In the genomic region with DNA sequence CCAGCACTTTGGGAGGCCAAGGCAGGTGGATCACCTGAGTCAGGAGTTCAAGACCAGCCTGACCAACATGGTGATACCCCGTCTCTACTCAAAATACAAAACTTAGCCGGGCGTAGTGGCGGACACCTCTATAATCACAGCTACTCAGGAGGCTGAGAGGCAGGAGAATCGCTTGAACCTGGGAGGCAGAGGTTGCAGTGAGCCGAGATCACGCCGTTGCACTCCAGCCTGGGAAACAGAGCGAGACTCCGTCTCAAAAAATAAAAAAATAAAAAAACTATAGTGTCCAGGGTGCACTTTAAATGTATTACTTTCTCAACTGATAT, we compare ENCODE assay signal across 8 cellular contexts. TPM values are rescaled to one million over a fixed set of nuclear protein-coding genes. Genes with fewer than 3 reads are reported as not detected.
DNase-seq lines count a peak whose midpoint lies in the region; ATAC-seq and TF ChIP-seq lines count a peak whose summit lies in the region.
"Not testable (repeated sequence)": the region's sequence is repeated elsewhere in the genome, so short reads cannot be mapped to it uniquely, and the experiment has no call there.

No MANE protein-coding gene starts in this region.

- peaks cover 83% of the 10 kb centered on the region for H3K79me2 ChIP-seq in SU-DHL-6 (ENCODE audit: insufficient read depth, low read length)

- peak overlapping the region; percentile 30 to 93 (median 80); a peak in 18 of 22 replicates for H3K4me2 ChIP-seq in BLaER1 treated with 17β-estradiol and CSF1 and Interleukin-3, amounts not matched to agents 10 nM and 100 nM
- H3K4me2 ChIP-seq in SU-DHL-6 (ENCODE audit: low read depth, low read length, poor library complexity, severe bottlenecking): peak overlapping the region; percentile 99

- not testable (repeated sequence) for TF ChIP-seq CTCF in SU-DHL-6 (IDR thresholded peaks at IDR 0.05; ENCODE audit: insufficient read depth, low read length, poor library complexity, severe bottlenecking); nephron (IDR thresholded peaks at IDR 0.05; ENCODE audit: unreplicated experiment in 3 of 3)

- not testable (repeated sequence) for H3K27me3 ChIP-seq in BLaER1 treated with 17β-estradiol and CSF1 and Interleukin-3, amounts not matched to agents 10 nM and 100 nM; SU-DHL-6 (ENCODE audit: low read length); endocrine pancreas (ENCODE audit: control insufficient read depth, insufficient read depth, low read length)

- H3K27ac Mint-ChIP-seq in IgD-negative memory B cell (peak overlapping the region; percentile 9 to 99 (median 50)), nephron (peak overlapping the region in 2 of 3 experiments; percentile 37 to 93)
- H3K27ac Mint-ChIP-seq in activated CD8-positive, alpha-beta T cell treated with anti-CD3 and anti-CD28 coated beads, Interleukin-2, amount 10 ng/mL, durations not matched to agents 7 days and 5 days: peak overlapping the region; percentile 0
- peak overlapping the region; percentile 78 for H3K27ac Mint-ChIP-seq in activated naive CD8-positive, alpha-beta T cell treated with anti-CD3 and anti-CD28 coated beads for 36 hours
- H3K27ac Mint-ChIP-seq in stimulated activated naive CD8-positive, alpha-beta T cell treated with anti-CD3 and anti-CD28 coated beads, Interleukin-15, amount 100 ng/mL, for 72 hours: not testable (repeated sequence)

- H3K4me1 Mint-ChIP-seq in IgD-negative memory B cell (peaks cover 43 to 57% (median 47%) of the 10 kb centered on the region in 3 donors), nephron (peaks cover 60% of the 10 kb centered on the region)
- peaks cover 61% of the 10 kb centered on the region for H3K4me1 Mint-ChIP-seq in activated CD8-positive, alpha-beta T cell treated with anti-CD3 and anti-CD28 coated beads, Interleukin-2, amount 10 ng/mL, durations not matched to agents 7 days and 5 days (ENCODE audit: low read depth)
- H3K4me1 Mint-ChIP-seq in activated naive CD8-positive, alpha-beta T cell treated with anti-CD3 and anti-CD28 coated beads for 36 hours: peaks cover 50% of the 10 kb centered on the region
- H3K4me1 Mint-ChIP-seq in stimulated activated naive CD8-positive, alpha-beta T cell treated with anti-CD3 and anti-CD28 coated beads, Interleukin-15, amount 100 ng/mL, for 72 hours: peaks cover 60% of the 10 kb centered on the region

- H3K9ac ChIP-seq in BLaER1 treated with 17β-estradiol and CSF1 and Interleukin-3, amounts not matched to agents 10 nM and 100 nM: peak overlapping the region in 3 of 11 experiments; percentile 8 to 62 (median 47); a peak in 5 of 22 replicates
- H3K9ac ChIP-seq in SU-DHL-6 (ENCODE audit: low read length); endocrine pancreas (ENCODE audit: control insufficient read depth, insufficient read depth, low read length): not testable (repeated sequence)

- H3F3A ChIP-seq in SU-DHL-6 (ENCODE audit: insufficient read depth): peaks cover 35% of the 10 kb centered on the region

- CTCF ChIA-PET in activated CD8-positive, alpha-beta T cell treated with anti-CD3 and anti-CD28 coated beads, Interleukin-2, amount 10 ng/mL, durations not matched to agents 7 days and 5 days (lab: Charles Lee): interaction anchor here (0.8 to 1.6 kb wide), 7 partner anchors 10 to 201 kb away, joined by 3 to 5 read pairs (median 4); no protein-coding TSS in a partner anchor

- POLR2A ChIA-PET in activated CD8-positive, alpha-beta T cell treated with anti-CD3 and anti-CD28 coated beads, Interleukin-2, amount 10 ng/mL, durations not matched to agents 7 days and 5 days (lab: Charles Lee): not testable (repeated sequence)

- not testable (repeated sequence) for H3K9me2 ChIP-seq in SU-DHL-6 (replicated peaks; ENCODE audit: insufficient read depth, low read length)

- H3K4me3 ChIP-seq in BLaER1 treated with 17β-estradiol and CSF1 and Interleukin-3, amounts not matched to agents 10 nM and 100 nM: 0 out of 20 replicates have a peak overlapping the region, but pooled peaks of 2 of the 10 experiments have one; percentile 18 to 85
- H3K4me3 ChIP-seq in SU-DHL-6 (ENCODE audit: insufficient read depth, low read length, poor library complexity, severe bottlenecking): not testable (repeated sequence)
- peak overlapping the region; percentile 31 for H3K4me3 ChIP-seq in endocrine pancreas (ENCODE audit: control insufficient read depth, insufficient read depth, low read length)

- peak overlapping the region in 2 of 11 experiments; percentile 11 to 21; a peak in 1 of 22 replicates for H3K27ac ChIP-seq in BLaER1 treated with 17β-estradiol and CSF1 and Interleukin-3, amounts not matched to agents 10 nM and 100 nM
- H3K27ac ChIP-seq in SU-DHL-6 (ENCODE audit: low read depth, low read length): not testable (repeated sequence)

- H3K36me3 ChIP-seq in BLaER1 treated with 17β-estradiol and CSF1 and Interleukin-3, amounts not matched to agents 10 nM and 100 nM; SU-DHL-6 (ENCODE audit: low read length); endocrine pancreas (ENCODE audit: control insufficient read depth, insufficient read depth, low read length): not testable (repeated sequence)

- not testable (repeated sequence) for DNase-seq in activated CD8-positive, alpha-beta T cell treated with anti-CD3 and anti-CD28 coated beads, Interleukin-2, amount 10 ng/mL, durations not matched to agents 7 days and 5 days; activated naive CD8-positive, alpha-beta T cell treated with anti-CD3 and anti-CD28 coated beads for 36 hours; stimulated activated naive CD8-positive, alpha-beta T cell treated with anti-CD3 and anti-CD28 coated beads, Interleukin-15, amount 100 ng/mL, for 72 hours

- H3K27me3 Mint-ChIP-seq in IgD-negative memory B cell; activated CD8-positive, alpha-beta T cell treated with anti-CD3 and anti-CD28 coated beads, Interleukin-2, amount 10 ng/mL, durations not matched to agents 7 days and 5 days (ENCODE audit: low read depth); activated naive CD8-positive, alpha-beta T cell treated with anti-CD3 and anti-CD28 coated beads for 36 hours; nephron (ENCODE audit: low read depth); stimulated activated naive CD8-positive, alpha-beta T cell treated with anti-CD3 and anti-CD28 coated beads, Interleukin-15, amount 100 ng/mL, for 72 hours: not testable (repeated sequence)

- not testable (repeated sequence) for H3K9me3 Mint-ChIP-seq in IgD-negative memory B cell; activated CD8-positive, alpha-beta T cell treated with anti-CD3 and anti-CD28 coated beads, Interleukin-2, amount 10 ng/mL, durations not matched to agents 7 days and 5 days (ENCODE audit: insufficient read depth); activated naive CD8-positive, alpha-beta T cell treated with anti-CD3 and anti-CD28 coated beads for 36 hours; nephron; stimulated activated naive CD8-positive, alpha-beta T cell treated with anti-CD3 and anti-CD28 coated beads, Interleukin-15, amount 100 ng/mL, for 72 hours

- H3K4me3 Mint-ChIP-seq in IgD-negative memory B cell (peak overlapping the region in 2 of 4 donors; percentile 33 to 73), nephron (peak overlapping the region in 1 of 3 experiments; percentile 7)
- not testable (repeated sequence) for H3K4me3 Mint-ChIP-seq in activated CD8-positive, alpha-beta T cell treated with anti-CD3 and anti-CD28 coated beads, Interleukin-2, amount 10 ng/mL, durations not matched to agents 7 days and 5 days
- H3K4me3 Mint-ChIP-seq in activated naive CD8-positive, alpha-beta T cell treated with anti-CD3 and anti-CD28 coated beads for 36 hours: peak overlapping the region; percentile 27
- H3K4me3 Mint-ChIP-seq in stimulated activated naive CD8-positive, alpha-beta T cell treated with anti-CD3 and anti-CD28 coated beads, Interleukin-15, amount 100 ng/mL, for 72 hours: peak overlapping the region; percentile 59 to 80

- not testable (repeated sequence) for H3K36me3 Mint-ChIP-seq in IgD-negative memory B cell; activated CD8-positive, alpha-beta T cell treated with anti-CD3 and anti-CD28 coated beads, Interleukin-2, amount 10 ng/mL, durations not matched to agents 7 days and 5 days (ENCODE audit: low read depth); activated naive CD8-positive, alpha-beta T cell treated with anti-CD3 and anti-CD28 coated beads for 36 hours; nephron (ENCODE audit: low read depth)

- H4K20me1 ChIP-seq in BLaER1 treated with 17β-estradiol and CSF1 and Interleukin-3, amounts not matched to agents 10 nM and 100 nM: peaks cover 0 to 69% (median 16%) of the 10 kb centered on the region in 11 experiments; a peak in 15 of 22 replicates
- H4K20me1 ChIP-seq in SU-DHL-6 (ENCODE audit: low read depth, low read length): not testable (repeated sequence)

- ATAC-seq in activated CD8-positive, alpha-beta T cell treated with anti-CD3 and anti-CD28 coated beads, Interleukin-2, amount 10 ng/mL, durations not matched to agents 7 days and 5 days; stimulated activated naive CD8-positive, alpha-beta T cell treated with anti-CD3 and anti-CD28 coated beads, Interleukin-15, amount 100 ng/mL, for 72 hours: not testable (repeated sequence)

- H3K4me1 ChIP-seq in BLaER1 treated with 17β-estradiol and CSF1 and Interleukin-3, amounts not matched to agents 10 nM and 100 nM: peaks cover 24 to 68% (median 51%) of the 10 kb centered on the region in 10 experiments
- peaks cover 22% of the 10 kb centered on the region for H3K4me1 ChIP-seq in endocrine pancreas (ENCODE audit: control insufficient read depth, insufficient read depth, low read length)

- not testable (repeated sequence) for H2AFZ ChIP-seq in SU-DHL-6 (ENCODE audit: low read depth, low read length, severe bottlenecking)

- not testable (repeated sequence) for H3K9me3 ChIP-seq in BLaER1 treated with 17β-estradiol and CSF1 and Interleukin-3, amounts not matched to agents 10 nM and 100 nM (replicated peaks in 1 of 11); SU-DHL-6 (ENCODE audit: insufficient read depth, low read length); endocrine pancreas (ENCODE audit: control insufficient read depth, low read length)

RNA-seq across cellular contexts. Expression of a gene that starts 4.6 kb away (rescaled TPM):
- polyA plus RNA-seq in IgD-negative memory B cell: 17.2 TPM
- total RNA-seq in activated CD8-positive, alpha-beta T cell treated with anti-CD3 and anti-CD28 coated beads, Interleukin-2, amount 10 ng/mL, durations not matched to agents 7 days and 5 days: 10 to 100 TPM; 26.9 to 27.0 TPM
- 10 to 100 TPM; 24.8 to 29.7 TPM for total RNA-seq in activated naive CD8-positive, alpha-beta T cell treated with anti-CD3 and anti-CD28 coated beads for 36 hours
